ENCODE assay signal across 8 cellular contexts in the genomic region with DNA sequence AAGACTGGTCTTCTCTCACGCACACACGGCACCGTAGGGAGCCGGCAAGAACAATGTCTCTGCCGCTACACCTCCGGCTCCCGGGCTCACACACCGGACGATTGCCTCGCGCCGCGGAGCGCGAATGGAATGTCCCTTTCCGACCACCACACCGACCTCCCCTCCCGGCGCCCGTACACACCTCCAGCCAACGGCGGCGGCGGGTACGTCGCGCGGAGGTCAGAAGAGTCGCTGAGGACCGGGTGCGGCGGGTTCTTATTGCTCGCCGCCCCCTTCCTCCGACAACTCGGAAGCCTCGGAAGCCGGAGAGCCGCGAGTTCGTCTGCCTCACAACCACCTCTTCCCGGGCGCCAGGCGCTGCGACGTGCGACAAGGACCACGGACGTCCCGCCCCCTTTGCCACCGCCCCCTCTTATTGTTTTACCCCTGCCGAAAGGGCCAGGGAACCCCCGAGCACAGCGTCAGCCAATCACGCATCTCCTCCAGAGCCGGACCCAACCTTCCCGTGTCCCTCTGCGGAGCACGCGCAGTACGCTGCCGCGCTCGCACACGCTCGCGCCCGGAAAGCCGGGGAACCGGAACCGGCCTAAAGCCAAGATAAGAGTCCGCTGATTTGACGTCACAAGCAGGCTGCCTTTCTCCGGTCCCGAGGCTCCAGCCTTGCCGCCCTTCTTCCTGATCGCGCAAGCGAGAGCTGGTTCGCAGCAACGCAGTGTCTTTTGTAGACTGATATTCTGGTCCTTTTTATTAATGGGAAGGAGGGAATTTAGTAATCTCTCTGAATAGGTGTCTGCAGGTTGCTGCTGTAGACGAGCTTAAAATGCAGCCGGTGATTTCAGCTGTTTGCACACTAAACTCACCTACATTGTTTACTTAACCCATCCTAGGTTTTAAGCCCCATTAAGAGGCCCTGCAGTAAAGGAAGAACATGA. TPM values are rescaled to one million over a fixed set of nuclear protein-coding genes. Genes with fewer than 3 reads are reported as not detected.
DNase-seq lines count a peak whose midpoint lies in the region; ATAC-seq and TF ChIP-seq lines count a peak whose summit lies in the region.

Gene G3BP2, minus strand, starts transcription at position 385 of the 932 bp plus-strand sequence. CDS start 11,386 bp downstream, outside the sequence.

- peaks cover 18% of the 10 kb centered on the region for H3K36me3 Mint-ChIP-seq in activated T-helper 2 cell treated with anti-CD3 and anti-CD28 coated beads, Interferon-gamma antibody, Interleukin-2, Interleukin-4, amounts not matched to agents 10 μg/mL and 5 μg/mL and 100 μg/mL, durations not matched to agents 14 hours and 24 hours and 36 hours (ENCODE audit: low read depth)
- peaks cover 0 to 8% (median 0%) of the 10 kb centered on the region in 5 donors for H3K36me3 Mint-ChIP-seq in naive thymus-derived CD4-positive, alpha-beta T cell
- peaks cover 9 to 16% of the 10 kb centered on the region in 2 donors for H3K36me3 Mint-ChIP-seq in stimulated activated naive B cell treated with anti-CD40 and anti-IgM and Interleukin-4, amounts not matched to agents 10 μg/mL and 1 μg/mL and 100 μg/mL, for 72 hours

- peaks cover 40% of the 10 kb centered on the region for H3K4me1 Mint-ChIP-seq in activated T-helper 2 cell treated with anti-CD3 and anti-CD28 coated beads, Interferon-gamma antibody, Interleukin-2, Interleukin-4, amounts not matched to agents 10 μg/mL and 5 μg/mL and 100 μg/mL, durations not matched to agents 14 hours and 24 hours and 36 hours (ENCODE audit: low read depth)
- peaks cover 36 to 47% (median 44%) of the 10 kb centered on the region in 7 donors for H3K4me1 Mint-ChIP-seq in naive thymus-derived CD4-positive, alpha-beta T cell
- H3K4me1 Mint-ChIP-seq in stimulated activated naive B cell treated with anti-CD40 and anti-IgM and Interleukin-4, amounts not matched to agents 10 μg/mL and 1 μg/mL and 100 μg/mL, for 72 hours = peaks cover 25 to 44% of the 10 kb centered on the region in 2 donors

- no peaks in the 10 kb centered on the region for H3K9me3 ChIP-seq in RWPE2 (ENCODE audit: severe bottlenecking)
- no peaks in the 10 kb centered on the region for H3K9me3 ChIP-seq in fibroblast of lung (ENCODE audit: control insufficient read depth, insufficient read depth, low read depth, low read length)
- no peaks in the 10 kb centered on the region for H3K9me3 ChIP-seq in naive thymus-derived CD4-positive, alpha-beta T cell (ENCODE audit: control insufficient read depth in 2 of 3, low read length in 3 of 3)

- intact Hi-C loops in activated T-helper 2 cell treated with anti-CD3 and anti-CD28 coated beads, Interferon-gamma antibody, Interleukin-2, Interleukin-4, amounts not matched to agents 10 μg/mL and 5 μg/mL and 100 μg/mL, durations not matched to agents 14 hours and 24 hours and 36 hours (cut with micrococcal nuclease) = loop anchor here (1.0 to 5.0 kb wide), 7 partner anchors 18 to 1404 kb away; partner anchors contain the start of genes CCNI, CDKL2, NUP54 and RCHY1
- intact Hi-C loops in naive thymus-derived CD4-positive, alpha-beta T cell (cut with micrococcal nuclease) = loop anchor here (1.0 to 10.0 kb wide), 15 partner anchors 10 to 1483 kb away; partner anchors contain the start of genes CDKL2 (in 2 of the 2), NUP54 (in 2 of the 2), RCHY1 (in 2 of the 2) and THAP6 (in 2 of the 2)

- H2AFZ ChIP-seq in fibroblast of lung (ENCODE audit: low read length) = peak within 1 kb of the TSS; percentile 84

- ATAC-seq in RWPE2 (ENCODE audit: low read depth) = peak; percentile 95
- peak; percentile 97 for ATAC-seq in naive thymus-derived CD4-positive, alpha-beta T cell
- ATAC-seq in stimulated activated naive B cell treated with anti-CD40 and anti-IgM and Interleukin-4, amounts not matched to agents 10 μg/mL and 1 μg/mL and 100 μg/mL, for 72 hours (replicated peaks) = peak; percentile 92 to 93

- peak within 1 kb of the TSS; percentile 85 for H3K4me2 ChIP-seq in fibroblast of lung (ENCODE audit: extremely low read depth, insufficient read depth, low read length)

- CTCF ChIA-PET in naive thymus-derived CD4-positive, alpha-beta T cell (lab: Charles Lee) = interaction anchor here (0.7 to 2.3 kb wide), 4 partner anchors 12 to 51 kb away, joined by 3 to 11 read pairs (median 6); partner anchors contain the start of gene USO1

- H3K4me3 ChIP-seq in RWPE2 (ENCODE audit: severe bottlenecking) = peak within 1 kb of the TSS; percentile 97
- H3K4me3 ChIP-seq in fibroblast of lung (replicated peaks in 1 of 4; ENCODE audit: control extremely low read depth in 1 of 4, insufficient read depth in 1 of 4, low read depth in 3 of 4, low read length in 4 of 4) = peak within 1 kb of the TSS; percentile 77 to 99 (median 90)
- H3K4me3 ChIP-seq in naive thymus-derived CD4-positive, alpha-beta T cell (ENCODE audit: low read length) = peak within 1 kb of the TSS; percentile 91

- peak within 1 kb of the TSS; percentile 90 for H3K9ac ChIP-seq in fibroblast of lung (ENCODE audit: insufficient read depth, low read length)

- H3K36me3 ChIP-seq in RWPE2 (ENCODE audit: low read depth) (peaks cover 11% of the 10 kb centered on the region), fibroblast of lung (ENCODE audit: control insufficient read depth, insufficient read depth, low read length) (no peaks in the 10 kb centered on the region)
- peaks cover 0 to 10% (median 0%) of the 10 kb centered on the region in 3 experiments for H3K36me3 ChIP-seq in naive thymus-derived CD4-positive, alpha-beta T cell (ENCODE audit: control insufficient read depth in 2 of 3, insufficient read depth in 3 of 3, low read length in 3 of 3)

- peak within 1 kb of the TSS; percentile 99 for H3K4me3 Mint-ChIP-seq in activated T-helper 2 cell treated with anti-CD3 and anti-CD28 coated beads, Interferon-gamma antibody, Interleukin-2, Interleukin-4, amounts not matched to agents 10 μg/mL and 5 μg/mL and 100 μg/mL, durations not matched to agents 14 hours and 24 hours and 36 hours (ENCODE audit: low read depth)
- peak within 1 kb of the TSS; percentile 96 to 100 (median 98) for H3K4me3 Mint-ChIP-seq in naive thymus-derived CD4-positive, alpha-beta T cell
- H3K4me3 Mint-ChIP-seq in stimulated activated naive B cell treated with anti-CD40 and anti-IgM and Interleukin-4, amounts not matched to agents 10 μg/mL and 1 μg/mL and 100 μg/mL, for 72 hours = peak within 1 kb of the TSS; percentile 97 to 98

- peak; percentile 98 for DNase-seq in EH (ENCODE audit: low read depth)
- peak; percentile 98 for DNase-seq in H4 (ENCODE audit: low spot score)
- peak; percentile 98 for DNase-seq in LoVo (ENCODE audit: low spot score)
- peak; percentile 95 for DNase-seq in RWPE2 (ENCODE audit: low spot score)
- peak; percentile 97 for DNase-seq in activated T-helper 2 cell treated with anti-CD3 and anti-CD28 coated beads, Interferon-gamma antibody, Interleukin-2, Interleukin-4, amounts not matched to agents 10 μg/mL and 5 μg/mL and 100 μg/mL, durations not matched to agents 14 hours and 24 hours and 36 hours (ENCODE audit: low spot score)
- DNase-seq in fibroblast of lung (ENCODE audit: low read depth in 2 of 2) = peak; percentile 96 to 98
- peak; percentile 87 to 99 (median 97) for DNase-seq in naive thymus-derived CD4-positive, alpha-beta T cell
- peak; percentile 97 for DNase-seq in stimulated activated naive B cell treated with anti-CD40 and anti-IgM and Interleukin-4, amounts not matched to agents 10 μg/mL and 1 μg/mL and 100 μg/mL, for 72 hours

- peak within 1 kb of the TSS; percentile 83 for H3K27ac ChIP-seq in RWPE2 (ENCODE audit: poor library complexity, severe bottlenecking)
- peak within 1 kb of the TSS; percentile 81 for H3K27ac ChIP-seq in fibroblast of lung (ENCODE audit: insufficient read depth, low read length)
- peak within 1 kb of the TSS; percentile 96 for H3K27ac ChIP-seq in naive thymus-derived CD4-positive, alpha-beta T cell (ENCODE audit: low read depth, low read length)

- peak within 1 kb of the TSS; percentile 99 for H3K27ac Mint-ChIP-seq in activated T-helper 2 cell treated with anti-CD3 and anti-CD28 coated beads, Interferon-gamma antibody, Interleukin-2, Interleukin-4, amounts not matched to agents 10 μg/mL and 5 μg/mL and 100 μg/mL, durations not matched to agents 14 hours and 24 hours and 36 hours
- H3K27ac Mint-ChIP-seq in naive thymus-derived CD4-positive, alpha-beta T cell = peak within 1 kb of the TSS; percentile 92 to 100 (median 99)
- peak within 1 kb of the TSS; percentile 99 for H3K27ac Mint-ChIP-seq in stimulated activated naive B cell treated with anti-CD40 and anti-IgM and Interleukin-4, amounts not matched to agents 10 μg/mL and 1 μg/mL and 100 μg/mL, for 72 hours

- POLR2A ChIA-PET in naive thymus-derived CD4-positive, alpha-beta T cell (lab: Charles Lee) = interaction anchor here (0.5 to 8.1 kb wide), 21 partner anchors 9 to 267 kb away, joined by 3 to 148 read pairs (median 4); partner anchors contain the start of genes CDKL2, RCHY1, THAP6 and USO1

- peaks cover 49% of the 10 kb centered on the region for H3K79me2 ChIP-seq in fibroblast of lung (ENCODE audit: control insufficient read depth, insufficient read depth, low read length)

- H3K27me3 ChIP-seq in RWPE2 (ENCODE audit: insufficient read depth, poor library complexity, severe bottlenecking) (no peaks in the 10 kb centered on the region), fibroblast of lung (ENCODE audit: control insufficient read depth, insufficient read depth, low read length) (no peaks in the 10 kb centered on the region)
- H3K27me3 ChIP-seq in naive thymus-derived CD4-positive, alpha-beta T cell (ENCODE audit: control insufficient read depth in 2 of 2, insufficient read depth in 2 of 2, low read length in 2 of 2) = no peaks in the 10 kb centered on the region

- H3K27me3 Mint-ChIP-seq in activated T-helper 2 cell treated with anti-CD3 and anti-CD28 coated beads, Interferon-gamma antibody, Interleukin-2, Interleukin-4, amounts not matched to agents 10 μg/mL and 5 μg/mL and 100 μg/mL, durations not matched to agents 14 hours and 24 hours and 36 hours (ENCODE audit: low read depth) = no peaks in the 10 kb centered on the region
- no peaks in the 10 kb centered on the region for H3K27me3 Mint-ChIP-seq in naive thymus-derived CD4-positive, alpha-beta T cell
- no peaks in the 10 kb centered on the region for H3K27me3 Mint-ChIP-seq in stimulated activated naive B cell treated with anti-CD40 and anti-IgM and Interleukin-4, amounts not matched to agents 10 μg/mL and 1 μg/mL and 100 μg/mL, for 72 hours

- peaks cover 2% of the 10 kb centered on the region for H4K20me1 ChIP-seq in fibroblast of lung (ENCODE audit: control insufficient read depth, extremely low read depth, insufficient read depth, low read length)

- peaks cover 21% of the 10 kb centered on the region for H3K4me1 ChIP-seq in RWPE2 (ENCODE audit: insufficient read depth, poor library complexity, severe bottlenecking)
- H3K4me1 ChIP-seq in fibroblast of lung (ENCODE audit: control insufficient read depth, extremely low read depth, insufficient read depth, low read length) = peaks cover 8% of the 10 kb centered on the region
- H3K4me1 ChIP-seq in naive thymus-derived CD4-positive, alpha-beta T cell (ENCODE audit: control insufficient read depth in 2 of 2, insufficient read depth in 2 of 2, low read length in 2 of 2) = peaks cover 38 to 43% of the 10 kb centered on the region in 2 donors

- no peak for TF ChIP-seq CTCF in RWPE2 (IDR thresholded peaks at IDR 0.05; ENCODE audit: poor library complexity, severe bottlenecking)
- no peak for TF ChIP-seq CTCF in fibroblast of lung (conservative IDR thresholded peaks at IDR 0.05 in 1 of 2, IDR thresholded peaks at IDR 0.05 in 1 of 2; ENCODE audit: low read depth in 1 of 2, low read length in 2 of 2)

- no peaks in the 10 kb centered on the region for H3K9me3 Mint-ChIP-seq in activated T-helper 2 cell treated with anti-CD3 and anti-CD28 coated beads, Interferon-gamma antibody, Interleukin-2, Interleukin-4, amounts not matched to agents 10 μg/mL and 5 μg/mL and 100 μg/mL, durations not matched to agents 14 hours and 24 hours and 36 hours
- peaks cover 0 to 7% (median 0%) of the 10 kb centered on the region in 11 donors for H3K9me3 Mint-ChIP-seq in naive thymus-derived CD4-positive, alpha-beta T cell
- no peaks in the 10 kb centered on the region for H3K9me3 Mint-ChIP-seq in stimulated activated naive B cell treated with anti-CD40 and anti-IgM and Interleukin-4, amounts not matched to agents 10 μg/mL and 1 μg/mL and 100 μg/mL, for 72 hours

RNA-seq across cellular contexts. Expression of gene G3BP2, which starts in this region (rescaled TPM):
- 104 and 131 TPM in 2 replicates for total RNA-seq in H4 (2014; rRNA removed; shearing (Covaris generic))
- total RNA-seq in activated T-helper 2 cell treated with anti-CD3 and anti-CD28 coated beads, Interferon-gamma antibody, Interleukin-2, Interleukin-4, amounts not matched to agents 10 μg/mL and 5 μg/mL and 100 μg/mL, durations not matched to agents 14 hours and 24 hours and 36 hours = 143 and 156 TPM in 2 replicates
- total RNA-seq in fibroblast of lung = 140 and 143 TPM in 2 replicates
- 124 and 143 TPM in 2 replicates for polyA plus RNA-seq in fibroblast of lung
- 85.9 and 98.8 TPM in 2 replicates for polyA plus RNA-seq in fibroblast of lung (2012)
- 10.6 and 12.2 TPM in 2 replicates for polyA minus RNA-seq in fibroblast of lung (ENCODE audit: low replicate concordance)
- total RNA-seq in naive thymus-derived CD4-positive, alpha-beta T cell = 100 to 1,000 TPM; 161 to 299 (median 167) TPM
- 100 to 1,000 TPM; 115 TPM for polyA plus RNA-seq in naive thymus-derived CD4-positive, alpha-beta T cell

Comparison
In these comparisons a context has a peak if more than half of its experiments do, and no peak if none do; other contexts are left out.
1. Peak in every context shown above with its lines: DNase-seq, ATAC-seq, H3K4me3 ChIP-seq and H3K27ac ChIP-seq.